In the genomic region with DNA sequence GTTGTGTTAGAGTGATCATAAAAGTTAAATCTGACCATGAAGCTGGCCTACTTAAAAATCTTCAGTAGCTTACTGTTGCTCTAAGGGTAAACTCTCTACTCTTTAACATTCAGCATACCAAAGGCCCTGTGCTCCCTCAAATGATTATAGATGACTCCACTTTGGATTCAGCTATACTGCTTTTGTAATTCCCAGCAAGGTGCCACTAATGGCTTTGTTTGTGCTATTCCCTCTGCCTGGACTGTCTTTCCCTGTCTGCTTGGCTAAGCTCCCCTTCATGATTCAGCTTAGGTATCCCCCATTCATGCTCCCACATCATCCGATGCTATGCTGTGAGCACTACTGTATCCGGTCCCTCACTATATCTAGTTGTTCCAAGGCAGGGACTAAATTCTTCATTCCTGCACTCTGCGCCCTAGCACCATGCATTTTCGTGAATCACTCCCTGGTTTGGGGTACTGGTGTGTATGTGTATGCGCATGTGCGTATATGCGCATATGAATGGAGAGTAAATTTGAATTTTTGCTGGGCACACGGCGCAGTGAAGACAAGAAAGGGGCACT, we compare ENCODE assay signal across 8 cellular contexts. TPM values are rescaled to one million over a fixed set of nuclear protein-coding genes. Genes with fewer than 3 reads are reported as not detected.
A peak's percentile ranks its signal among the peaks of the same experiment; 100 is the strongest.
DNase-seq lines count a peak whose midpoint lies in the region; TF ChIP-seq lines count a peak whose summit lies in the region.

No MANE protein-coding gene starts in this region.

- peak overlapping the region; percentile 88 for H3K27ac Mint-ChIP-seq in chondrocyte (ENCODE audit: unreplicated experiment)

- H3K9ac ChIP-seq in HUES6 (ENCODE audit: low read length), result peak overlapping the region; percentile 96

- TF ChIP-seq CTCF in chondrocyte (IDR thresholded peaks at IDR 0.05), result no peak
- no peak for TF ChIP-seq CTCF in vagina (IDR thresholded peaks at IDR 0.05)

- intact Hi-C loops in vagina (cut with DNase I), result no loop called here

- H3K27ac ChIP-seq in HUES6 (ENCODE audit: low read depth, low read length), result peak overlapping the region; percentile 90; the same call in 1 of the 2 replicates
- H3K27ac ChIP-seq in mesodermal cell (ENCODE audit: low read depth, low read length, severe bottlenecking), result peak overlapping the region; percentile 89
- H3K27ac ChIP-seq in vagina, result peak overlapping the region; percentile 79

- H3K4me3 ChIP-seq in HUES6 (ENCODE audit: low read depth, low read length), result peak overlapping the region; percentile 83
- peak overlapping the region; percentile 50 for H3K4me3 ChIP-seq in mesodermal cell (ENCODE audit: extremely low read depth, insufficient read depth, low read length, poor library complexity, severe bottlenecking)
- H3K4me3 ChIP-seq in vagina, result peak overlapping the region; percentile 59 to 61

- peak overlapping the region; percentile 80 for H3K4me3 Mint-ChIP-seq in chondrocyte (ENCODE audit: unreplicated experiment)

- no peak for TF ChIP-seq POLR2A in vagina (IDR thresholded peaks at IDR 0.05)

- H3K9me3 Mint-ChIP-seq in chondrocyte (ENCODE audit: low read depth), result peaks cover 13% of the 10 kb centered on the region

- peaks cover 5% of the 10 kb centered on the region for H3K36me3 Mint-ChIP-seq in chondrocyte (ENCODE audit: low read depth)

- peak; percentile 48 for DNase-seq in NCI-H2196 (lab: John Stamatoyannopoulos, UW; ENCODE audit: unreplicated experiment)
- no peak for DNase-seq in NCI-H2196 treated with DMSO at 0.1 percent for 48 hours (lab: John Stamatoyannopoulos, UW; ENCODE audit: unreplicated experiment)
- DNase-seq in chondrocyte (ENCODE audit: low spot score), result no peak
- no peak for DNase-seq in vagina (ENCODE audit: extremely low spot score in 2 of 2)
- DNase-seq in activated effector memory CD4-positive, alpha-beta T cell treated with anti-CD3 and anti-CD28 coated beads, Interleukin-2, amount 50 U/mL, for 16 hours, result no peak
- no peak for DNase-seq in glomerular visceral epithelial cell (ENCODE audit: extremely low spot score)

- H3K27me3 Mint-ChIP-seq in chondrocyte (ENCODE audit: low read depth), result no peaks in the 10 kb centered on the region

- H3K36me3 ChIP-seq in HUES6 (ENCODE audit: control insufficient read depth, insufficient read depth, low read length) (peaks cover 26% of the 10 kb centered on the region), mesodermal cell (ENCODE audit: control insufficient read depth, insufficient read depth, low read length) (peaks cover 19% of the 10 kb centered on the region), vagina (no peaks in the 10 kb centered on the region)

- H3K4me1 ChIP-seq in HUES6 (ENCODE audit: control insufficient read depth, insufficient read depth, low read length) (peaks cover 10% of the 10 kb centered on the region; the same call in 1 of the 2 replicates), mesodermal cell (ENCODE audit: control insufficient read depth, insufficient read depth, low read length, poor library complexity, severe bottlenecking) (peaks cover 3% of the 10 kb centered on the region), vagina (peaks cover 16% of the 10 kb centered on the region)

- H3K4me1 Mint-ChIP-seq in chondrocyte (ENCODE audit: low read depth), result peaks cover 27% of the 10 kb centered on the region

- no peaks in the 10 kb centered on the region for H3K9me3 ChIP-seq in HUES6 (ENCODE audit: control insufficient read depth, insufficient read depth, low read depth, low read length)
- no peaks in the 10 kb centered on the region for H3K9me3 ChIP-seq in mesodermal cell (ENCODE audit: control insufficient read depth, low read length)
- no peaks in the 10 kb centered on the region for H3K9me3 ChIP-seq in vagina

- H3K27me3 ChIP-seq in HUES6 (ENCODE audit: control insufficient read depth, insufficient read depth, low read length) (no peaks in the 10 kb centered on the region), vagina (no peaks in the 10 kb centered on the region)

- no CpG with 5 or more reads among the region's 9 CpGs for WGBS in mesodermal cell (ENCODE audit: insufficient coverage in 2 of 2), 2 experiments

RNA-seq across cellular contexts. Expression of a gene that starts 0.5 kb away (rescaled TPM):
- total RNA-seq in chondrocyte (24.4 to 24.7 TPM (median 24.7 TPM) in 3 replicates), vagina (9.8 TPM)
- 20.1 TPM for polyA plus RNA-seq in mesodermal cell (2013, experiment 1 of 2)
- polyA plus RNA-seq in mesodermal cell (2013, experiment 2 of 2), result 21.6 TPM
